In genomic region chr16:5056347-5056746, GRCh38 we compare ENCODE assay signal across 1 cellular context.
TF ChIP-seq lines count a peak whose summit lies in the region.

No MANE protein-coding gene starts in this region.

TF ChIP-seq in SK-N-SH treated with all-trans-retinoic acid at 6 μM for 48 hours, 23 proteins besides CTCF, POLR2A, EP300 and RAD21 (continued from another document):
- TF ChIP-seq PPARA (CRISPR knock-in tag; IDR thresholded peaks at IDR 0.05; ENCODE audit: borderline replicate concordance): no peak
- TF ChIP-seq ZNF8 (CRISPR knock-in tag; IDR thresholded peaks at IDR 0.05): no peak
- TF ChIP-seq ZC3H10 (CRISPR knock-in tag; IDR thresholded peaks at IDR 0.05): no peak
- no peak for TF ChIP-seq CSRNP3 (CRISPR knock-in tag; IDR thresholded peaks at IDR 0.05)
- TF ChIP-seq SNAI2 (CRISPR knock-in tag; IDR thresholded peaks at IDR 0.05): no peak
TF ChIP-seq in SK-N-SH treated with all-trans-retinoic acid at 6 μM for 48 hours: peak in this region for 0.
